8 cellular contexts compared by ENCODE assay signal in genomic region chr1:218284917-218285635, GRCh38. TPM values are rescaled to one million over a fixed set of nuclear protein-coding genes. Genes with fewer than 3 reads are reported as not detected.
DNase-seq lines count a peak whose midpoint lies in the region; ATAC-seq and TF ChIP-seq lines count a peak whose summit lies in the region.

RRP15 (plus strand) TSS chr1:218285293; CDS start chr1:218285317, 24 bp downstream.

- WGBS in esophagus muscularis mucosa: 0% methylated on average over 31 of the region's 45 CpGs

- H3K4me3 ChIP-seq in Peyer's patch (peak within 1 kb of the TSS; percentile 51 to 75 (median 69)), esophagus muscularis mucosa (peak within 1 kb of the TSS; percentile 69 to 89 (median 76))

- peaks cover 12% of the 10 kb centered on the region for H3K27me3 Mint-ChIP-seq in activated T-cell treated with anti-CD3 and anti-CD28 coated beads, Interleukin-2, amount 50 U/mL, for 4 hours (ENCODE audit: low read depth)

- H3K4me3 Mint-ChIP-seq in activated T-cell treated with anti-CD3 and anti-CD28 coated beads, Interleukin-2, amount 50 U/mL, for 4 hours: peak within 1 kb of the TSS; percentile 97

- intact Hi-C loops in esophagus muscularis mucosa (cut with DNase I): no loop called here

- peak in 4 of 6 experiments; percentile 5 to 38 (median 34) for TF ChIP-seq CTCF in Peyer's patch (IDR thresholded peaks at IDR 0.05)
- TF ChIP-seq CTCF in esophagus muscularis mucosa (IDR thresholded peaks at IDR 0.05): peak in 1 of 3 experiments; percentile 27

- ATAC-seq in GM21737 (IDR thresholded peaks at IDR 0.05; ENCODE audit: unreplicated experiment): peak; percentile 100
- ATAC-seq in activated T-cell treated with anti-CD3 and anti-CD28 coated beads, Interleukin-2, amount 50 U/mL, for 4 hours: peak; percentile 99

- H3K36me3 Mint-ChIP-seq in activated T-cell treated with anti-CD3 and anti-CD28 coated beads, Interleukin-2, amount 50 U/mL, for 4 hours (ENCODE audit: insufficient read depth): no peaks in the 10 kb centered on the region

- H3K9me3 Mint-ChIP-seq in activated T-cell treated with anti-CD3 and anti-CD28 coated beads, Interleukin-2, amount 50 U/mL, for 4 hours: no peaks in the 10 kb centered on the region

- H3K27me3 ChIP-seq in Peyer's patch (no peaks in the 10 kb centered on the region), esophagus muscularis mucosa (peaks cover 0 to 5% (median 0%) of the 10 kb centered on the region in 4 donors)

- H3K36me3 ChIP-seq in Peyer's patch (no peaks in the 10 kb centered on the region), esophagus muscularis mucosa (no peaks in the 10 kb centered on the region)

- H3K4me1 ChIP-seq in Peyer's patch (peaks cover 0 to 10% (median 6%) of the 10 kb centered on the region in 4 donors), esophagus muscularis mucosa (peaks cover 21 to 36% (median 32%) of the 10 kb centered on the region in 4 donors)

- peak within 1 kb of the TSS; percentile 75 to 82 (median 80) for H3K27ac ChIP-seq in Peyer's patch
- peak within 1 kb of the TSS; percentile 80 to 85 (median 83) for H3K27ac ChIP-seq in esophagus muscularis mucosa (replicated peaks in 1 of 4)

- DNase-seq in DMS79 treated with DMSO at 0.1 percent for 48 hours (lab: John Stamatoyannopoulos, UW) (peak; percentile 87), KG1 (lab: John Stamatoyannopoulos, UW) (peak; percentile 82), Peyer's patch (peak; percentile 90 to 94 (median 90)), esophagus muscularis mucosa (ENCODE audit: extremely low spot score) (peak; percentile 98), myocyte (ENCODE audit: low read depth) (peak; percentile 92)
- DNase-seq in activated T-cell treated with anti-CD3 and anti-CD28 coated beads, Interleukin-2, amount 50 U/mL, for 4 hours: peak; percentile 83
- peak; percentile 76 to 77 for DNase-seq in stimulated activated CD8-positive, alpha-beta memory T cell treated with anti-CD3 and anti-CD28 coated beads, Interleukin-7, amount 100 ng/mL, for 4 hours (ENCODE audit: low read depth in 2 of 2)

- H3K4me1 Mint-ChIP-seq in activated T-cell treated with anti-CD3 and anti-CD28 coated beads, Interleukin-2, amount 50 U/mL, for 4 hours (ENCODE audit: low read depth): peaks cover 32% of the 10 kb centered on the region

- H3K9me3 ChIP-seq in Peyer's patch (no peaks in the 10 kb centered on the region), esophagus muscularis mucosa (no peaks in the 10 kb centered on the region)

- TF ChIP-seq POLR2A in Peyer's patch (IDR thresholded peaks at IDR 0.05) (peak; percentile 15 to 47), esophagus muscularis mucosa (IDR thresholded peaks at IDR 0.05; ENCODE audit: low read depth) (no peak)

- no peak for TF ChIP-seq EP300 in esophagus muscularis mucosa (IDR thresholded peaks at IDR 0.05)

RNA-seq across cellular contexts. Expression of gene RRP15, which starts in this region (rescaled TPM):
- total RNA-seq in Peyer's patch (1 to 10 TPM; 2.1 to 8.3 (median 2.5) TPM), esophagus muscularis mucosa (1 to 10 TPM; 7.0 to 9.9 (median 8.1) TPM), myocyte (15.1 TPM in 2 replicates)
- total RNA-seq in activated T-cell treated with anti-CD3 and anti-CD28 coated beads, Interleukin-2, amount 50 U/mL, for 4 hours: 10 to 100 TPM; 55.8 to 73.9 (median 71.9) TPM
- polyA plus RNA-seq in myocyte (2012): 8.4 TPM

Comparison
In these comparisons a context has a peak if more than half of its experiments do, and no peak if none do; other contexts are left out.
1. Peak in every context shown above with its lines: DNase-seq, ATAC-seq, H3K4me3 ChIP-seq and H3K27ac ChIP-seq.